In genomic region chr2:48415765-48416515, GRCh38 we compare ENCODE assay signal across 1 cellular context.
TF ChIP-seq lines count a peak whose summit lies in the region.

No MANE protein-coding gene starts in this region.

TF ChIP-seq in HepG2, 621 proteins besides CTCF, POLR2A, EP300 and RAD21 (continued from another document):
- TF ChIP-seq STAG1 (CRISPR knock-in tag; IDR thresholded peaks at IDR 0.05) (peak; percentile 19; the same call in 1 of the 2 replicates), ESRRA (CRISPR knock-in tag; IDR thresholded peaks at IDR 0.05; ENCODE audit: low read depth) (peak; percentile 76; the same call in 1 of the 2 replicates), HDAC6 (IDR thresholded peaks at IDR 0.05; ENCODE audit: low read depth, low read length) (no peak), FOXO1 (CRISPR knock-in tag; IDR thresholded peaks at IDR 0.05) (peak; percentile 80), SSRP1 (CRISPR knock-in tag; IDR thresholded peaks at IDR 0.05) (no peak), ZNF710 (CRISPR knock-in tag; IDR thresholded peaks at IDR 0.05; ENCODE audit: borderline replicate concordance) (peak; percentile 66; the same call in 1 of the 2 replicates), ZMYM4 (CRISPR knock-in tag; IDR thresholded peaks at IDR 0.05) (peak; percentile 65), TOE1 (CRISPR knock-in tag; IDR thresholded peaks at IDR 0.05) (0 out of 2 replicates have a peak, but pooled peaks have one; percentile 27), TFDP2 (CRISPR knock-in tag; IDR thresholded peaks at IDR 0.05) (0 out of 2 replicates have a peak, but pooled peaks have one; percentile 44), ZNF547 (CRISPR knock-in tag; IDR thresholded peaks at IDR 0.05) (peak; percentile 36; the same call in 1 of the 2 replicates), SIN3A (IDR thresholded peaks at IDR 0.05; ENCODE audit: borderline replicate concordance, low read depth, low read length) (peak; percentile 64; the same call in 1 of the 2 replicates), DMAP1 (CRISPR knock-in tag; IDR thresholded peaks at IDR 0.05) (0 out of 2 replicates have a peak, but pooled peaks have one; percentile 66), BCL6 (CRISPR knock-in tag; IDR thresholded peaks at IDR 0.05) (peak; percentile 79), CSRNP1 (CRISPR knock-in tag; IDR thresholded peaks at IDR 0.05) (peak; percentile 70; the same call in 1 of the 2 replicates), ZMYM3 (CRISPR knock-in tag; IDR thresholded peaks at IDR 0.05) (peak; percentile 76; the same call in 1 of the 2 replicates), ZNF572 (CRISPR knock-in tag; IDR thresholded peaks at IDR 0.05) (0 out of 2 replicates have a peak, but pooled peaks have one; percentile 69), ZNF724P (CRISPR knock-in tag; IDR thresholded peaks at IDR 0.05; ENCODE audit: borderline replicate concordance) (no peak), IRF2 (CRISPR knock-in tag; IDR thresholded peaks at IDR 0.05) (peak; percentile 65; the same call in 1 of the 2 replicates), ZNF83 (CRISPR knock-in tag; IDR thresholded peaks at IDR 0.05; ENCODE audit: borderline replicate concordance) (no peak), MTA3 (CRISPR knock-in tag; IDR thresholded peaks at IDR 0.05) (no peak), GTF2F1 (IDR thresholded peaks at IDR 0.05; ENCODE audit: low read length) (no peak), ZBTB7B (CRISPR knock-in tag; IDR thresholded peaks at IDR 0.05) (peak; percentile 74; the same call in 1 of the 2 replicates), THYN1 (CRISPR knock-in tag; IDR thresholded peaks at IDR 0.05; ENCODE audit: borderline replicate concordance, low read depth) (0 out of 2 replicates have a peak, but pooled peaks have one; percentile 33), ZSCAN5A (CRISPR knock-in tag; IDR thresholded peaks at IDR 0.05; ENCODE audit: borderline replicate concordance) (0 out of 2 replicates have a peak, but pooled peaks have one; percentile 53), ZNF746 (CRISPR knock-in tag; IDR thresholded peaks at IDR 0.05) (peak; percentile 71; the same call in 1 of the 2 replicates)
- TF ChIP-seq, protein P1, sequence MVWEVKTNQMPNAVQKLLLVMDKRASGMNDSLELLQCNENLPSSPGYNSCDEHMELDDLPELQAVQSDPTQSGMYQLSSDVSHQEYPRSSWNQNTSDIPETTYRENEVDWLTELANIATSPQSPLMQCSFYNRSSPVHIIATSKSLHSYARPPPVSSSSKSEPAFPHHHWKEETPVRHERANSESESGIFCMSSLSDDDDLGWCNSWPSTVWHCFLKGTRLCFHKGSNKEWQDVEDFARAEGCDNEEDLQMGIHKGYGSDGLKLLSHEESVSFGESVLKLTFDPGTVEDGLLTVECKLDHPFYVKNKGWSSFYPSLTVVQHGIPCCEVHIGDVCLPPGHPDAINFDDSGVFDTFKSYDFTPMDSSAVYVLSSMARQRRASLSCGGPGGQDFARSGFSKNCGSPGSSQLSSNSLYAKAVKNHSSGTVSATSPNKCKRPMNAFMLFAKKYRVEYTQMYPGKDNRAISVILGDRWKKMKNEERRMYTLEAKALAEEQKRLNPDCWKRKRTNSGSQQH (CRISPR knock-in tag; IDR thresholded peaks at IDR 0.05; ENCODE audit: low read depth): 0 out of 2 replicates have a peak, but pooled peaks have one; percentile 17
- TF ChIP-seq, protein P2, sequence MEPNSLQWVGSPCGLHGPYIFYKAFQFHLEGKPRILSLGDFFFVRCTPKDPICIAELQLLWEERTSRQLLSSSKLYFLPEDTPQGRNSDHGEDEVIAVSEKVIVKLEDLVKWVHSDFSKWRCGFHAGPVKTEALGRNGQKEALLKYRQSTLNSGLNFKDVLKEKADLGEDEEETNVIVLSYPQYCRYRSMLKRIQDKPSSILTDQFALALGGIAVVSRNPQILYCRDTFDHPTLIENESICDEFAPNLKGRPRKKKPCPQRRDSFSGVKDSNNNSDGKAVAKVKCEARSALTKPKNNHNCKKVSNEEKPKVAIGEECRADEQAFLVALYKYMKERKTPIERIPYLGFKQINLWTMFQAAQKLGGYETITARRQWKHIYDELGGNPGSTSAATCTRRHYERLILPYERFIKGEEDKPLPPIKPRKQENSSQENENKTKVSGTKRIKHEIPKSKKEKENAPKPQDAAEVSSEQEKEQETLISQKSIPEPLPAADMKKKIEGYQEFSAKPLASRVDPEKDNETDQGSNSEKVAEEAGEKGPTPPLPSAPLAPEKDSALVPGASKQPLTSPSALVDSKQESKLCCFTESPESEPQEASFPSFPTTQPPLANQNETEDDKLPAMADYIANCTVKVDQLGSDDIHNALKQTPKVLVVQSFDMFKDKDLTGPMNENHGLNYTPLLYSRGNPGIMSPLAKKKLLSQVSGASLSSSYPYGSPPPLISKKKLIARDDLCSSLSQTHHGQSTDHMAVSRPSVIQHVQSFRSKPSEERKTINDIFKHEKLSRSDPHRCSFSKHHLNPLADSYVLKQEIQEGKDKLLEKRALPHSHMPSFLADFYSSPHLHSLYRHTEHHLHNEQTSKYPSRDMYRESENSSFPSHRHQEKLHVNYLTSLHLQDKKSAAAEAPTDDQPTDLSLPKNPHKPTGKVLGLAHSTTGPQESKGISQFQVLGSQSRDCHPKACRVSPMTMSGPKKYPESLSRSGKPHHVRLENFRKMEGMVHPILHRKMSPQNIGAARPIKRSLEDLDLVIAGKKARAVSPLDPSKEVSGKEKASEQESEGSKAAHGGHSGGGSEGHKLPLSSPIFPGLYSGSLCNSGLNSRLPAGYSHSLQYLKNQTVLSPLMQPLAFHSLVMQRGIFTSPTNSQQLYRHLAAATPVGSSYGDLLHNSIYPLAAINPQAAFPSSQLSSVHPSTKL (CRISPR knock-in tag; IDR thresholded peaks at IDR 0.05): peak; percentile 90
- TF ChIP-seq, protein P3, sequence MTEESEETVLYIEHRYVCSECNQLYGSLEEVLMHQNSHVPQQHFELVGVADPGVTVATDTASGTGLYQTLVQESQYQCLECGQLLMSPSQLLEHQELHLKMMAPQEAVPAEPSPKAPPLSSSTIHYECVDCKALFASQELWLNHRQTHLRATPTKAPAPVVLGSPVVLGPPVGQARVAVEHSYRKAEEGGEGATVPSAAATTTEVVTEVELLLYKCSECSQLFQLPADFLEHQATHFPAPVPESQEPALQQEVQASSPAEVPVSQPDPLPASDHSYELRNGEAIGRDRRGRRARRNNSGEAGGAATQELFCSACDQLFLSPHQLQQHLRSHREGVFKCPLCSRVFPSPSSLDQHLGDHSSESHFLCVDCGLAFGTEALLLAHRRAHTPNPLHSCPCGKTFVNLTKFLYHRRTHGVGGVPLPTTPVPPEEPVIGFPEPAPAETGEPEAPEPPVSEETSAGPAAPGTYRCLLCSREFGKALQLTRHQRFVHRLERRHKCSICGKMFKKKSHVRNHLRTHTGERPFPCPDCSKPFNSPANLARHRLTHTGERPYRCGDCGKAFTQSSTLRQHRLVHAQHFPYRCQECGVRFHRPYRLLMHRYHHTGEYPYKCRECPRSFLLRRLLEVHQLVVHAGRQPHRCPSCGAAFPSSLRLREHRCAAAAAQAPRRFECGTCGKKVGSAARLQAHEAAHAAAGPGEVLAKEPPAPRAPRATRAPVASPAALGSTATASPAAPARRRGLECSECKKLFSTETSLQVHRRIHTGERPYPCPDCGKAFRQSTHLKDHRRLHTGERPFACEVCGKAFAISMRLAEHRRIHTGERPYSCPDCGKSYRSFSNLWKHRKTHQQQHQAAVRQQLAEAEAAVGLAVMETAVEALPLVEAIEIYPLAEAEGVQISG (CRISPR knock-in tag; IDR thresholded peaks at IDR 0.05): peak; percentile 43
